ENCODE assay signal across 2 cellular contexts in genomic region chr1:222416001-222416791, GRCh38.
TF ChIP-seq lines count a peak whose summit lies in the region.

No MANE protein-coding gene starts in this region.

TF ChIP-seq in GM12878, 131 proteins besides CTCF, POLR2A, EP300 and RAD21 (continued from another document):
- peak; percentile 15; the same call in 1 of the 2 replicates for TF ChIP-seq RUNX3 (IDR thresholded peaks at IDR 0.05; ENCODE audit: low read length)

TF ChIP-seq in SK-N-SH, 30 proteins besides CTCF, POLR2A, EP300 and RAD21 (continued from another document):
- TF ChIP-seq EZH2phosphoT487 (IDR thresholded peaks at IDR 0.05; ENCODE audit: borderline replicate concordance, low read depth) (no peak), PBX3 (IDR thresholded peaks at IDR 0.05) (no peak), POLR2AphosphoS5 (IDR thresholded peaks at IDR 0.05; ENCODE audit: low read depth, low read length) (no peak), RFX5 (IDR thresholded peaks at IDR 0.05; ENCODE audit: low read length) (no peak), MAX (IDR thresholded peaks at IDR 0.05; ENCODE audit: low read depth) (no peak), MEF2A (IDR thresholded peaks at IDR 0.05; ENCODE audit: borderline replicate concordance, low read depth) (no peak), NRF1 (IDR thresholded peaks at IDR 0.05; ENCODE audit: low read depth, low read length) (no peak), IRF3 (IDR thresholded peaks at IDR 0.05; ENCODE audit: low read depth, low read length) (no peak), CHD2 (IDR thresholded peaks at IDR 0.05; ENCODE audit: low read length, partially characterized antibody) (no peak), FOXM1 (IDR thresholded peaks at IDR 0.05; ENCODE audit: low read depth) (no peak), REST (IDR thresholded peaks at IDR 0.05; ENCODE audit: low read depth, low read length) (no peak), MXI1 (IDR thresholded peaks at IDR 0.05; ENCODE audit: low read depth, low read length) (no peak), FOSL2 (IDR thresholded peaks at IDR 0.05; ENCODE audit: borderline replicate concordance, low read depth) (no peak), GABPA (IDR thresholded peaks at IDR 0.05; ENCODE audit: low read depth) (no peak), USF2 (IDR thresholded peaks at IDR 0.05; ENCODE audit: borderline replicate concordance, low read depth, low read length) (no peak), GATA2 (CRISPR knock-in tag; IDR thresholded peaks at IDR 0.05) (no peak), RCOR1 (IDR thresholded peaks at IDR 0.05; ENCODE audit: low read length) (no peak)
TF ChIP-seq in SK-N-SH: peak in this region for 0.
